In the genomic region with DNA sequence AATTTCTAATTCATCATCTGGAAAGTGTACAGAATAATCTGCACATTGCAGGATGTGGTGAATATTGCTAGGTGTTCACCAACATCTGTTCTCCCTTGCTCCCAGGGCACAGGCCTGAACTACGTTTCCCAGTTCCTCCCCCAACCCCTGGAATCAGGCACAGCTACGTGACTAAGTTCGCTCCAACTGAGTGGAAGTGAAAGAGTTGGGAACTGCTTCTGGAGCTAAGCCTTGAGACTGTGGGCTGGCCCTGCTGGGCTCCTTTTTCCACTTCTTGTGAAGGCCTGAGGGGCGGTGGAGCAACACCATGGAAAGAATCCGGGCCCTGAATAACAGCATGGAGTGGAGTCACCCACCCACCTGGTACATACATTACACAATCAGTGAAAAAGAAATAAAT, we compare ENCODE assay signal across 1 cellular context.
TF ChIP-seq lines count a peak whose summit lies in the region.

No MANE protein-coding gene starts in this region.

TF ChIP-seq in SK-N-SH treated with all-trans-retinoic acid at 6 μM for 48 hours, 23 proteins besides CTCF, POLR2A, EP300 and RAD21 (continued from another document):
- no peak for TF ChIP-seq ZFP3 (CRISPR knock-in tag; IDR thresholded peaks at IDR 0.05)
- TF ChIP-seq ARNTL (CRISPR knock-in tag; IDR thresholded peaks at IDR 0.05; ENCODE audit: borderline replicate concordance, low read depth) = no peak
